Comparison of ENCODE assay signal across 17 cellular contexts in genomic region chr11:65599216-65599954, GRCh38. TPM values are rescaled to one million over a fixed set of nuclear protein-coding genes. Genes with fewer than 3 reads are reported as not detected.
DNase-seq lines count a peak whose midpoint lies in the region; ATAC-seq, FAIRE-seq and TF ChIP-seq lines count a peak whose summit lies in the region.
"Had no signal": no experiment of that assay in that cellular context is flagged by ENCODE, and none has a peak within 500 bp of the region (broad histone marks: within the 10 kb centered on the region; RNA-seq: fewer than 3 reads in every experiment).

No MANE protein-coding gene starts in this region.

- CTCF ChIA-PET in K562 (lab: Yijun Ruan, JAX; ENCODE audit: low intra/inter-chr PET ratio): no interaction called here

- no peaks in the 10 kb centered on the region for H3K79me2 ChIP-seq in K562 (ENCODE audit: control insufficient read depth, insufficient read depth, low read length)

- H2AFZ ChIP-seq in K562 (ENCODE audit: low read depth, low read length): no peak overlapping the region

- no peaks in the 10 kb centered on the region for H3K9me3 ChIP-seq in CD4-positive, CD25-positive, alpha-beta regulatory T cell (ENCODE audit: control insufficient read depth in 2 of 2, low read length in 2 of 2)
- H3K9me3 ChIP-seq in K562 (replicated peaks; ENCODE audit: control insufficient read depth, insufficient read depth, low read depth, low read length): no peaks in the 10 kb centered on the region

- peaks cover 9% of the 10 kb centered on the region for H3K4me1 Mint-ChIP-seq in T-helper 1 cell treated with Interleukin-12 subunit alpha and Interleukin-12 subunit beta and Interleukin-4 antibody, amounts not matched to agents 30 μg/mL and 1 μg/mL, for 36 hours (ENCODE audit: low read depth)
- H3K4me1 Mint-ChIP-seq in CD4-positive, CD25-positive, alpha-beta regulatory T cell: peaks cover 0 to 17% (median 6%) of the 10 kb centered on the region in 4 donors
- no peaks in the 10 kb centered on the region for H3K4me1 Mint-ChIP-seq in neural crest cell

- TF ChIP-seq CTCF in K562 (IDR thresholded peaks at IDR 0.05 in 2 of 3, conservative IDR thresholded peaks at IDR 0.05 in 1 of 3; ENCODE audit: insufficient read depth in 2 of 3, low read depth in 1 of 3, low read length in 3 of 3) (no peak), neural crest cell (conservative IDR thresholded peaks at IDR 0.05) (no peak)

- DNase-seq in T-helper 1 cell: no peak
- DNase-seq in CD4-positive, CD25-positive, alpha-beta regulatory T cell: no peak
- DNase-seq in K562 (ENCODE audit: extremely low read depth in 1 of 4, low spot score in 3 of 4): no peak
- DNase-seq in neural crest cell (ENCODE audit: low read depth, low spot score): no peak
- no peak for DNase-seq in retina
- no peak for DNase-seq in SKM-1 treated with dmso at 0.1 percent for 144 hours (lab: John Stamatoyannopoulos, UW; ENCODE audit: unreplicated experiment)
- no peak for DNase-seq in LoVo (ENCODE audit: low spot score)
- DNase-seq: CD8-positive, alpha-beta memory T cell; DMS53; GF-D8; HCEC 1CT; HFFc6 had no signal

- H4K20me1 ChIP-seq in K562 (replicated peaks; ENCODE audit: control insufficient read depth, insufficient read depth, low read length): no peaks in the 10 kb centered on the region

- no peak overlapping the region for H3K9ac ChIP-seq in K562 (ENCODE audit: insufficient read depth in 1 of 2, low read depth in 2 of 2, low read length in 2 of 2)

- in situ Hi-C loops in K562 (cut with MboI): no loop called here

- POLR2A ChIA-PET in K562 (lab: Yijun Ruan, JAX): interaction anchor here (0.5 to 2.5 kb wide), 4 partner anchors 11 to 257 kb away, joined by 3 to 7 read pairs (median 4); no protein-coding TSS in a partner anchor

- peak overlapping the region; percentile 43 for H3K27ac Mint-ChIP-seq in T-helper 1 cell treated with Interleukin-12 subunit alpha and Interleukin-12 subunit beta and Interleukin-4 antibody, amounts not matched to agents 30 μg/mL and 1 μg/mL, for 36 hours
- peak overlapping the region in 2 of 3 donors; percentile 46 to 85 for H3K27ac Mint-ChIP-seq in CD4-positive, CD25-positive, alpha-beta regulatory T cell
- H3K27ac Mint-ChIP-seq in neural crest cell (ENCODE audit: unreplicated experiment): no peak overlapping the region
- H3K27ac Mint-ChIP-seq: CD14-positive monocyte; CD8-positive, alpha-beta memory T cell; HFFc6 had no signal

- no peak overlapping the region for H3K4me2 ChIP-seq in K562 (ENCODE audit: insufficient read depth, low read length)

- no peak for TF ChIP-seq EP300 in K562 (IDR thresholded peaks at IDR 0.05; ENCODE audit: low read length)

- no peaks in the 10 kb centered on the region for H3K9me3 Mint-ChIP-seq in T-helper 1 cell treated with Interleukin-12 subunit alpha and Interleukin-12 subunit beta and Interleukin-4 antibody, amounts not matched to agents 30 μg/mL and 1 μg/mL, for 36 hours
- H3K9me3 Mint-ChIP-seq in CD4-positive, CD25-positive, alpha-beta regulatory T cell: no peaks in the 10 kb centered on the region
- H3K9me3 Mint-ChIP-seq in neural crest cell: no peaks in the 10 kb centered on the region
- H3K9me3 Mint-ChIP-seq: CD14-positive monocyte; CD8-positive, alpha-beta memory T cell; HFFc6 had no signal

- H3K36me3 ChIP-seq in CD4-positive, CD25-positive, alpha-beta regulatory T cell (ENCODE audit: control insufficient read depth, insufficient read depth, low read length): peaks cover 20% of the 10 kb centered on the region
- peaks cover 26% of the 10 kb centered on the region; the same call in 1 of the 3 replicates for H3K36me3 ChIP-seq in K562 (ENCODE audit: control insufficient read depth, insufficient read depth, low read length)

- no peak for TF ChIP-seq RAD21 in K562 (CRISPR knock-in tag; conservative IDR thresholded peaks at IDR 0.05 in 1 of 2, IDR thresholded peaks at IDR 0.05 in 1 of 2)

- FAIRE-seq in K562 (lab: Jason Lieb, UNC): no peak

- TF ChIP-seq POLR2A in K562 (conservative IDR thresholded peaks at IDR 0.05): no peak

- intact Hi-C loops in K562 (cut with micrococcal nuclease): no loop called here

- no peaks in the 10 kb centered on the region for H3K27me3 Mint-ChIP-seq in T-helper 1 cell treated with Interleukin-12 subunit alpha and Interleukin-12 subunit beta and Interleukin-4 antibody, amounts not matched to agents 30 μg/mL and 1 μg/mL, for 36 hours (ENCODE audit: low read depth)
- no peaks in the 10 kb centered on the region for H3K27me3 Mint-ChIP-seq in CD4-positive, CD25-positive, alpha-beta regulatory T cell
- peaks cover 2% of the 10 kb centered on the region for H3K27me3 Mint-ChIP-seq in neural crest cell (ENCODE audit: low read depth)
- H3K27me3 Mint-ChIP-seq: CD8-positive, alpha-beta memory T cell had no signal

- H3K27me3 ChIP-seq in CD4-positive, CD25-positive, alpha-beta regulatory T cell (ENCODE audit: control insufficient read depth, insufficient read depth, low read length): no peaks in the 10 kb centered on the region
- no peaks in the 10 kb centered on the region for H3K27me3 ChIP-seq in K562 (ENCODE audit: control insufficient read depth in 2 of 2, insufficient read depth in 2 of 2, low read length in 2 of 2)

- WGBS in K562 (ENCODE audit: insufficient coverage, low coverage, missing lambda C conversion rate): 92% methylated on average over 14 of the region's 49 CpGs

- H3K36me3 Mint-ChIP-seq in T-helper 1 cell treated with Interleukin-12 subunit alpha and Interleukin-12 subunit beta and Interleukin-4 antibody, amounts not matched to agents 30 μg/mL and 1 μg/mL, for 36 hours (ENCODE audit: low read depth): peaks cover 25% of the 10 kb centered on the region
- peaks cover 8% of the 10 kb centered on the region for H3K36me3 Mint-ChIP-seq in CD4-positive, CD25-positive, alpha-beta regulatory T cell
- peaks cover 8% of the 10 kb centered on the region for H3K36me3 Mint-ChIP-seq in neural crest cell (ENCODE audit: low read depth)

- ATAC-seq in CD4-positive, CD25-positive, alpha-beta regulatory T cell (ENCODE audit: low read depth in 2 of 2): no peak
- no peak for ATAC-seq in K562

- no peak overlapping the region for H3K4me3 ChIP-seq in CD4-positive, CD25-positive, alpha-beta regulatory T cell (ENCODE audit: low read depth, low read length)
- H3K4me3 ChIP-seq in K562: no peak overlapping the region

- no TSS peak for BruUV-seq in K562 (replicated peaks; lab: Mats Ljungman, UMichigan)

- no peak overlapping the region for H3K27ac ChIP-seq in CD4-positive, CD25-positive, alpha-beta regulatory T cell (ENCODE audit: insufficient read depth, low read length, poor library complexity, severe bottlenecking)
- H3K27ac ChIP-seq in K562 (ENCODE audit: extremely low read depth, low read depth, low read length): no peak overlapping the region
- H3K27ac ChIP-seq: 22Rv1 had no signal

- H3K4me3 Mint-ChIP-seq in T-helper 1 cell treated with Interleukin-12 subunit alpha and Interleukin-12 subunit beta and Interleukin-4 antibody, amounts not matched to agents 30 μg/mL and 1 μg/mL, for 36 hours: no peak overlapping the region
- H3K4me3 Mint-ChIP-seq in CD4-positive, CD25-positive, alpha-beta regulatory T cell: no peak overlapping the region
- peak overlapping the region; percentile 38 for H3K4me3 Mint-ChIP-seq in neural crest cell
- H3K4me3 Mint-ChIP-seq: CD14-positive monocyte; CD8-positive, alpha-beta memory T cell; HFFc6 had no signal

- peaks cover 10% of the 10 kb centered on the region for H3K4me1 ChIP-seq in CD4-positive, CD25-positive, alpha-beta regulatory T cell (ENCODE audit: control insufficient read depth, insufficient read depth, low read length, poor library complexity, severe bottlenecking)
- peaks cover 6 to 27% of the 10 kb centered on the region in 2 experiments; a peak in 4 of 5 replicates for H3K4me1 ChIP-seq in K562 (replicated peaks in 1 of 2; ENCODE audit: control insufficient read depth in 2 of 2, insufficient read depth in 2 of 2, low read length in 2 of 2)

- no peaks in the 10 kb centered on the region for H3K9me1 ChIP-seq in K562 (ENCODE audit: control insufficient read depth, insufficient read depth, low read length)

RNA-seq across cellular contexts. Expression of gene KCNK7, which starts 3.8 kb away (rescaled TPM):
- total RNA-seq in CD4-positive, CD25-positive, alpha-beta regulatory T cell: 5.5 TPM
- 1 to 10 TPM in 1 of 4 donors, under 1 TPM in 2, not detected in 1; 0.19 to 1.5 (median 0.76) TPM for polyA plus RNA-seq in CD4-positive, CD25-positive, alpha-beta regulatory T cell
- total RNA-seq in K562 (2011; cell fraction: chromatin; rRNA removed; ENCODE audit: low replicate concordance): 0.33 and 1.00 TPM in 2 replicates
- 0.26 TPM in 1 of 2 replicates, not detected in the other for total RNA-seq in K562 (2011; cell fraction: nucleolus; rRNA removed)
- 0.29 TPM in 1 of 2 replicates, not detected in the other for total RNA-seq in K562 (2011; cell fraction: nucleoplasm; rRNA removed)
- not detected in 2 replicates for total RNA-seq in K562 (2014; rRNA removed)
- not detected in 2 replicates for total RNA-seq in K562 (2014; rRNA removed; fragmentation: Illumina TruSeq; extraction: Trizol)
- not detected in 2 replicates for total RNA-seq in K562 (2015; rRNA removed; fragmentation: Illumina TruSeq; extraction: Trizol)
- total RNA-seq in K562 (2021): 0.40 TPM in 1 of 2 replicates, not detected in the other
- polyA plus RNA-seq in K562 (2011; rRNA removed): not detected in 2 replicates
- 0.28 TPM in 1 of 2 replicates, not detected in the other for polyA plus RNA-seq in K562 (2011; cell fraction: cytosol; rRNA removed)
- not detected in 2 replicates for polyA plus RNA-seq in K562 (2011; cell fraction: nucleus; rRNA removed)
- 0.39 and 0.58 TPM in 2 replicates for polyA plus RNA-seq in K562 (2012)
- polyA plus RNA-seq in K562 (2014; fragmentation: Illumina TruSeq; extraction: Trizol): not detected in 2 replicates
- polyA plus RNA-seq in K562 (2014; fragmentation: Nextera tagmentation; extraction: Ambion mirVana): not detected
- polyA plus RNA-seq in K562 (2014; rRNA removed): 0.07 TPM in 1 of 2 replicates, not detected in the other
- not detected in 2 replicates for polyA minus RNA-seq in K562 (2011; rRNA and poly(A)+ RNA removed)
- not detected in 2 replicates for polyA minus RNA-seq in K562 (2011; cell fraction: cytosol; rRNA and poly(A)+ RNA removed)
- 0.27 TPM in 1 of 2 replicates, not detected in the other for polyA minus RNA-seq in K562 (2011; cell fraction: nucleus; rRNA and poly(A)+ RNA removed)
- total RNA-seq in neural crest cell: 1.0 and 1.1 TPM in 2 replicates
- total RNA-seq: H4, HT1080 had no signal
- polyA plus RNA-seq: CD14-positive monocyte; CD8-positive, alpha-beta memory T cell had no signal

RNA-seq across cellular contexts. Expression of gene MAP3K11, which starts 14.6 kb away (rescaled TPM):
- total RNA-seq in CD4-positive, CD25-positive, alpha-beta regulatory T cell: 73.1 TPM
- 10 to 100 TPM in 2 of 4 donors, 1 to 10 TPM in 2; 8.1 to 11.6 (median 9.8) TPM for polyA plus RNA-seq in CD4-positive, CD25-positive, alpha-beta regulatory T cell
- 60.6 and 168 TPM in 2 replicates for total RNA-seq in K562 (2011; cell fraction: chromatin; rRNA removed; ENCODE audit: low replicate concordance)
- 72.6 and 83.4 TPM in 2 replicates for total RNA-seq in K562 (2011; cell fraction: nucleolus; rRNA removed)
- total RNA-seq in K562 (2011; cell fraction: nucleoplasm; rRNA removed): 51.5 and 63.5 TPM in 2 replicates
- total RNA-seq in K562 (2014; rRNA removed) (28.7 and 39.9 TPM in 2 replicates), K562 (2014; rRNA removed; fragmentation: Illumina TruSeq; extraction: Trizol) (5.4 and 9.0 TPM in 2 replicates), K562 (2015; rRNA removed; fragmentation: Illumina TruSeq; extraction: Trizol) (18.2 and 20.5 TPM in 2 replicates), K562 (2021) (42.7 and 47.7 TPM in 2 replicates), neural crest cell (88.3 and 94.0 TPM in 2 replicates)
- polyA plus RNA-seq in K562 (2011; rRNA removed) (13.1 and 18.0 TPM in 2 replicates), K562 (2014; fragmentation: Illumina TruSeq; extraction: Trizol) (12.2 and 23.0 TPM in 2 replicates), K562 (2014; fragmentation: Nextera tagmentation; extraction: Ambion mirVana) (1 to 10 TPM in 1 of 2 experiments, under 1 TPM in 1; 0.77 to 1.6 TPM), K562 (2014; rRNA removed) (25.0 and 31.6 TPM in 2 replicates)
- polyA plus RNA-seq in K562 (2011; cell fraction: cytosol; rRNA removed): 19.3 and 52.1 TPM in 2 replicates
- 31.1 and 52.1 TPM in 2 replicates for polyA plus RNA-seq in K562 (2011; cell fraction: nucleus; rRNA removed)
- 35.9 and 37.4 TPM in 2 replicates for polyA plus RNA-seq in K562 (2012)
- polyA minus RNA-seq in K562 (2011; rRNA and poly(A)+ RNA removed): 14.7 TPM in 2 replicates
- 23.4 and 26.2 TPM in 2 replicates for polyA minus RNA-seq in K562 (2011; cell fraction: cytosol; rRNA and poly(A)+ RNA removed)
- polyA minus RNA-seq in K562 (2011; cell fraction: nucleus; rRNA and poly(A)+ RNA removed): 24.2 and 31.1 TPM in 2 replicates

RNA-seq across cellular contexts. Expression of gene PCNX3, which starts 16.2 kb away (rescaled TPM):
- 61.3 TPM for total RNA-seq in CD4-positive, CD25-positive, alpha-beta regulatory T cell
- polyA plus RNA-seq in CD4-positive, CD25-positive, alpha-beta regulatory T cell: 1 to 10 TPM; 1.9 to 2.6 (median 2.2) TPM
- 75.0 and 267 TPM in 2 replicates for total RNA-seq in K562 (2011; cell fraction: chromatin; rRNA removed; ENCODE audit: low replicate concordance)
- total RNA-seq in K562 (2011; cell fraction: nucleolus; rRNA removed): 170 and 187 TPM in 2 replicates
- total RNA-seq in K562 (2011; cell fraction: nucleoplasm; rRNA removed): 110 and 119 TPM in 2 replicates
- total RNA-seq in K562 (2014; rRNA removed) (21.3 and 24.3 TPM in 2 replicates), K562 (2014; rRNA removed; fragmentation: Illumina TruSeq; extraction: Trizol) (2.5 and 4.3 TPM in 2 replicates), K562 (2015; rRNA removed; fragmentation: Illumina TruSeq; extraction: Trizol) (13.9 and 14.1 TPM in 2 replicates), K562 (2021) (40.0 and 47.8 TPM in 2 replicates), neural crest cell (58.2 and 58.9 TPM in 2 replicates)
- polyA plus RNA-seq in K562 (2011; rRNA removed) (9.2 and 19.0 TPM in 2 replicates), K562 (2014; fragmentation: Illumina TruSeq; extraction: Trizol) (12.8 and 28.6 TPM in 2 replicates), K562 (2014; fragmentation: Nextera tagmentation; extraction: Ambion mirVana) (under 1 TPM; 0.11 to 0.29 TPM), K562 (2014; rRNA removed) (30.1 and 32.8 TPM in 2 replicates)
- polyA plus RNA-seq in K562 (2011; cell fraction: cytosol; rRNA removed): 17.7 and 33.4 TPM in 2 replicates
- polyA plus RNA-seq in K562 (2011; cell fraction: nucleus; rRNA removed): 87.8 and 157 TPM in 2 replicates
- 25.3 and 40.1 TPM in 2 replicates for polyA plus RNA-seq in K562 (2012)
- 8.4 and 10.6 TPM in 2 replicates for polyA minus RNA-seq in K562 (2011; rRNA and poly(A)+ RNA removed)
- 25.9 and 35.1 TPM in 2 replicates for polyA minus RNA-seq in K562 (2011; cell fraction: cytosol; rRNA and poly(A)+ RNA removed)
- 43.0 and 43.9 TPM in 2 replicates for polyA minus RNA-seq in K562 (2011; cell fraction: nucleus; rRNA and poly(A)+ RNA removed)

RNA-seq across cellular contexts. Expression of gene EHBP1L1, which starts 23.5 kb away (rescaled TPM):
- total RNA-seq in CD4-positive, CD25-positive, alpha-beta regulatory T cell: 143 TPM
- 10 to 100 TPM in 1 of 4 donors, 1 to 10 TPM in 3; 7.8 to 11.6 (median 8.7) TPM for polyA plus RNA-seq in CD4-positive, CD25-positive, alpha-beta regulatory T cell
- 131 and 234 TPM in 2 replicates for total RNA-seq in K562 (2011; cell fraction: chromatin; rRNA removed; ENCODE audit: low replicate concordance)
- 106 and 109 TPM in 2 replicates for total RNA-seq in K562 (2011; cell fraction: nucleolus; rRNA removed)
- 106 and 124 TPM in 2 replicates for total RNA-seq in K562 (2011; cell fraction: nucleoplasm; rRNA removed)
- total RNA-seq in K562 (2014; rRNA removed): 80.6 and 98.7 TPM in 2 replicates
- 24.2 and 28.8 TPM in 2 replicates for total RNA-seq in K562 (2014; rRNA removed; fragmentation: Illumina TruSeq; extraction: Trizol)
- 26.3 and 29.2 TPM in 2 replicates for total RNA-seq in K562 (2015; rRNA removed; fragmentation: Illumina TruSeq; extraction: Trizol)
- total RNA-seq in K562 (2021): 60.9 and 87.1 TPM in 2 replicates
- 19.2 and 29.8 TPM in 2 replicates for polyA plus RNA-seq in K562 (2011; rRNA removed)
- 22.0 and 75.3 TPM in 2 replicates for polyA plus RNA-seq in K562 (2011; cell fraction: cytosol; rRNA removed)
- 63.0 and 156 TPM in 2 replicates for polyA plus RNA-seq in K562 (2011; cell fraction: nucleus; rRNA removed)
- 47.0 and 62.8 TPM in 2 replicates for polyA plus RNA-seq in K562 (2012)
- 36.9 and 50.9 TPM in 2 replicates for polyA plus RNA-seq in K562 (2014; fragmentation: Illumina TruSeq; extraction: Trizol)
- under 1 TPM; 0.03 to 0.38 TPM for polyA plus RNA-seq in K562 (2014; fragmentation: Nextera tagmentation; extraction: Ambion mirVana)
- 56.4 and 61.3 TPM in 2 replicates for polyA plus RNA-seq in K562 (2014; rRNA removed)
- polyA minus RNA-seq in K562 (2011; rRNA and poly(A)+ RNA removed): 15.6 and 21.1 TPM in 2 replicates
- 50.6 and 59.1 TPM in 2 replicates for polyA minus RNA-seq in K562 (2011; cell fraction: cytosol; rRNA and poly(A)+ RNA removed)
- 17.2 and 21.5 TPM in 2 replicates for polyA minus RNA-seq in K562 (2011; cell fraction: nucleus; rRNA and poly(A)+ RNA removed)
- total RNA-seq in neural crest cell: 13.6 and 15.3 TPM in 2 replicates

RNA-seq across cellular contexts. Expression of gene FAM89B, which starts 27.0 kb away (rescaled TPM):
- 49.4 TPM for total RNA-seq in CD4-positive, CD25-positive, alpha-beta regulatory T cell
- polyA plus RNA-seq in CD4-positive, CD25-positive, alpha-beta regulatory T cell: 100 to 1,000 TPM in 3 of 4 donors, 10 to 100 TPM in 1; 77.1 to 158 (median 115) TPM
- 6.1 and 32.6 TPM in 2 replicates for total RNA-seq in K562 (2011; cell fraction: chromatin; rRNA removed; ENCODE audit: low replicate concordance)
- total RNA-seq in K562 (2011; cell fraction: nucleolus; rRNA removed): 30.5 and 31.9 TPM in 2 replicates
- 14.4 and 16.7 TPM in 2 replicates for total RNA-seq in K562 (2011; cell fraction: nucleoplasm; rRNA removed)
- total RNA-seq in K562 (2014; rRNA removed) (26.1 and 36.0 TPM in 2 replicates), K562 (2014; rRNA removed; fragmentation: Illumina TruSeq; extraction: Trizol) (3.2 and 4.2 TPM in 2 replicates), K562 (2015; rRNA removed; fragmentation: Illumina TruSeq; extraction: Trizol) (12.3 and 12.6 TPM in 2 replicates), K562 (2021) (24.2 and 26.9 TPM in 2 replicates), neural crest cell (82.4 and 86.3 TPM in 2 replicates)
- polyA plus RNA-seq in K562 (2011; rRNA removed) (9.7 and 12.3 TPM in 2 replicates), K562 (2014; fragmentation: Illumina TruSeq; extraction: Trizol) (11.9 and 21.9 TPM in 2 replicates), K562 (2014; fragmentation: Nextera tagmentation; extraction: Ambion mirVana) (under 1 TPM; 0.32 to 0.83 TPM), K562 (2014; rRNA removed) (27.6 and 33.4 TPM in 2 replicates)
- 21.6 and 65.1 TPM in 2 replicates for polyA plus RNA-seq in K562 (2011; cell fraction: cytosol; rRNA removed)
- polyA plus RNA-seq in K562 (2011; cell fraction: nucleus; rRNA removed): 29.6 and 55.3 TPM in 2 replicates
- polyA plus RNA-seq in K562 (2012): 17.8 and 26.2 TPM in 2 replicates
- 2.2 and 3.2 TPM in 2 replicates for polyA minus RNA-seq in K562 (2011; rRNA and poly(A)+ RNA removed)
- polyA minus RNA-seq in K562 (2011; cell fraction: cytosol; rRNA and poly(A)+ RNA removed): 7.2 and 7.9 TPM in 2 replicates
- polyA minus RNA-seq in K562 (2011; cell fraction: nucleus; rRNA and poly(A)+ RNA removed): 22.2 and 25.9 TPM in 2 replicates
